ENCODE assay signal across 9 cellular contexts in genomic region chr9:17802249-17802857, GRCh38.
DNase-seq lines count a peak whose midpoint lies in the region; ATAC-seq and TF ChIP-seq lines count a peak whose summit lies in the region.
"Had no signal": no experiment of that assay in that cellular context is flagged by ENCODE, and none has a peak within 500 bp of the region (broad histone marks: within the 10 kb centered on the region; RNA-seq: fewer than 3 reads in every experiment).

No MANE protein-coding gene starts in this region.

- BruUV-seq in PC-3 (replicated peaks; lab: Mats Ljungman, UMichigan) = no TSS peak

- no peak overlapping the region for H2AFZ ChIP-seq in PC-3 (ENCODE audit: low read length)

- H3K27ac ChIP-seq in 22Rv1 (no peak overlapping the region), PC-3 (ENCODE audit: low read length) (no peak overlapping the region)

- POLR2A ChIA-PET in PC-3 (lab: Charles Lee; ENCODE audit: unreplicated experiment) = no interaction called here

- ATAC-seq in PC-3 = peak; percentile 38
- no peak for ATAC-seq in activated CD4-positive, CD25-positive, alpha-beta regulatory T cell treated with anti-CD3 and anti-CD28 coated beads, Interleukin-2, amount 50 U/mL, for 24 hours
- ATAC-seq in HG03520 (IDR thresholded peaks at IDR 0.05; ENCODE audit: unreplicated experiment) = no peak
- ATAC-seq in T-helper 17 cell = no peak
- no peak for ATAC-seq in HG02759 (IDR thresholded peaks at IDR 0.05; ENCODE audit: unreplicated experiment)

- peak; percentile 12 for DNase-seq in GM10266 (ENCODE audit: extremely low spot score)
- DNase-seq in PC-3 = peak; percentile 58
- peak; percentile 2 for DNase-seq in fibroblast of the conjunctiva (ENCODE audit: low read depth)
- no peak for DNase-seq in T-helper 17 cell
- DNase-seq: activated CD8-positive, alpha-beta memory T cell treated with anti-CD3 and anti-CD28 coated beads, Interleukin-2, amount 50 U/mL, for 4 hours had no signal

- no peak overlapping the region for H3K4me3 ChIP-seq in PC-3 (ENCODE audit: low read length)

- H3K36me3 ChIP-seq in PC-3 (ENCODE audit: low read depth, low read length) = no peaks in the 10 kb centered on the region

- H3F3A ChIP-seq in PC-3 (ENCODE audit: low read length, unreplicated experiment) = no peaks in the 10 kb centered on the region

- no peaks in the 10 kb centered on the region for H4K20me1 ChIP-seq in PC-3 (ENCODE audit: low read length)

- H3K79me2 ChIP-seq in PC-3 (ENCODE audit: low read length) = no peaks in the 10 kb centered on the region

- intact Hi-C loops in PC-3 (cut with micrococcal nuclease) = no loop called here

- H3K9me2 ChIP-seq in PC-3 (replicated peaks; ENCODE audit: low read length) = no peaks in the 10 kb centered on the region

- no peaks in the 10 kb centered on the region for H3K36me3 Mint-ChIP-seq in T-helper 17 cell (ENCODE audit: low read depth)

- no peaks in the 10 kb centered on the region for H3K9me3 ChIP-seq in PC-3 (ENCODE audit: low read length)
- no peaks in the 10 kb centered on the region for H3K9me3 ChIP-seq in T-helper 17 cell (ENCODE audit: control insufficient read depth, low read length, poor library complexity, severe bottlenecking)

- no peaks in the 10 kb centered on the region for H3K27me3 ChIP-seq in PC-3 (ENCODE audit: low read length)

- no peak overlapping the region for H3K27ac Mint-ChIP-seq in T-helper 17 cell

- TF ChIP-seq CTCF in 22Rv1 (IDR thresholded peaks at IDR 0.05) = peak; percentile 72
- TF ChIP-seq CTCF in GM10266 (IDR thresholded peaks at IDR 0.05; ENCODE audit: control insufficient read depth, insufficient read depth, low read depth, missing control alignments) = peak; percentile 47
- TF ChIP-seq CTCF in PC-3 (conservative IDR thresholded peaks at IDR 0.05; ENCODE audit: low read depth, low read length) = peak; percentile 77

- H3K4me1 Mint-ChIP-seq in T-helper 17 cell = no peaks in the 10 kb centered on the region

- no peaks in the 10 kb centered on the region for H3K4me1 ChIP-seq in PC-3 (ENCODE audit: insufficient read depth, low read length)

- H3K4me2 ChIP-seq in PC-3 (ENCODE audit: low read length) = no peak overlapping the region

- no peaks in the 10 kb centered on the region for H3K27me3 Mint-ChIP-seq in T-helper 17 cell

- CTCF ChIA-PET in PC-3 (lab: Charles Lee) = interaction anchor here (0.6 to 0.9 kb wide), 3 partner anchors 9 to 271 kb away, joined by 3 to 4 read pairs (median 3); no protein-coding TSS in a partner anchor

- no peak overlapping the region for H3K9ac ChIP-seq in PC-3 (ENCODE audit: low read length)

- H3K4me3 Mint-ChIP-seq in T-helper 17 cell = no peak overlapping the region

Comparison
In these comparisons a context has a peak if more than half of its experiments do, and no peak if none do; other contexts are left out.
1. DNase-seq: peak in GM10266 (single experiment), PC-3 (single experiment) and fibroblast of the conjunctiva (single experiment); none in T-helper 17 cell (0 of 3).
2. Peak in every context shown above with its lines, with median percentiles within 50 percentile points of each other: CTCF ChIP-seq.